10 cellular contexts compared by ENCODE assay signal in the genomic region with DNA sequence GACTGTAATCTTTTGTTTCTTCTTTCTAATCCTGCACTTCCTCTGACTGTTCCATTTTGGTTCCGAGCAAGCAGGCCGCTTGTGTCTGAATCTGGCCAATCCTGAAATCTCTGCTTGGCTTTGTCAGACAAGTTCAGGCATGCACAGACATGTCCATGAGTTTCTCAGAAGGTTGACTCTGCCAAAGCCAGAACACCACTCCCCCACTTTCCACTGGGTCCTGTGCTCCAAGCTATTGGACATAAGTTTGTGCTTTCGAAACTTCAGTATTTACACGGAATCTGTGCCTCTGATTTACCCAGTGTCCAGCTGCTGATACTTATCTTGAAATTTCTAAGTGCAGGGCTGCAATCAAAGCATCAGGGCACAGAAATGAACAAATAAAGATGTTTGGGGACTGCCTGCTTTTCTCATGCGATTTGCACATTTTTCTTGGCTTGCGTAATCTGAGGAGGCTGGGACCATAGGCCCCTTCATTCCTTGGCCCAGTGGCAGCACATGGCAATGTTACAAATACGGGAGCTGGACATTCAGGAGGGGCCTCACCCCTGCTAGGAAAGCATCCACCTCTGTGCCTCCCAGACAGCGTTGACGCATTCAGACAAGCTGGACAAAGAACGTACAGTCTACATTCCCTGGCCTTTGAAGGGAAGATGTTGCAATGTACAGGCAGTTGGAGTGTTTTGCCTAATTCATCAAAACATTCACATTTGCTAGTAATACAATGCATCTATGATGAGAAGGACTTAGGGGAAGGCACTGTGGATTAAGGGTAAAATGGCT.
A peak's percentile ranks its signal among the peaks of the same experiment; 100 is the strongest.
DNase-seq lines count a peak whose midpoint lies in the region; ATAC-seq, FAIRE-seq and TF ChIP-seq lines count a peak whose summit lies in the region.
"Had no signal": no experiment of that assay in that cellular context is flagged by ENCODE, and none has a peak within 500 bp of the region (broad histone marks: within the 10 kb centered on the region; RNA-seq: fewer than 3 reads in every experiment).

No MANE protein-coding gene starts in this region.

- H3K4me3 ChIP-seq in H1 (ENCODE audit: extremely low read depth in 1 of 4, insufficient read depth in 2 of 4, low read depth in 3 of 4, low read length in 4 of 4) (no peak overlapping the region), mesodermal cell (ENCODE audit: extremely low read depth, insufficient read depth, low read length, poor library complexity, severe bottlenecking) (no peak overlapping the region)

- H3K36me3 Mint-ChIP-seq in activated T-helper 2 cell treated with anti-CD3 and anti-CD28 coated beads, Interferon-gamma antibody, Interleukin-2, Interleukin-4, amounts not matched to agents 10 μg/mL and 5 μg/mL and 100 μg/mL, durations not matched to agents 14 hours and 24 hours and 36 hours (ENCODE audit: low read depth), result no peaks in the 10 kb centered on the region

- no peaks in the 10 kb centered on the region for H3K79me2 ChIP-seq in H1 (ENCODE audit: control insufficient read depth in 1 of 2, insufficient read depth in 2 of 2, low read length in 2 of 2)

- peak overlapping the region; percentile 77 for H4K91ac ChIP-seq in H1 (replicated peaks; ENCODE audit: insufficient read length, low read length)

- peak overlapping the region; percentile 94 for H2BK120ac ChIP-seq in H1 (replicated peaks; ENCODE audit: low read depth, low read length)

- peak overlapping the region; percentile 82; the same call in 1 of the 2 replicates for H2BK5ac ChIP-seq in H1 (ENCODE audit: low read depth, low read length)

- POLR2A ChIA-PET in H1 (lab: Charles Lee; ENCODE audit: partially characterized antibody), result no interaction called here

- ATAC-seq in Right ventricle myocardium inferior, result peak; percentile 97

- no peak overlapping the region for H3K23ac ChIP-seq in H1 (ENCODE audit: insufficient read length)

- no peak overlapping the region for H3K4me3 Mint-ChIP-seq in activated T-helper 2 cell treated with anti-CD3 and anti-CD28 coated beads, Interferon-gamma antibody, Interleukin-2, Interleukin-4, amounts not matched to agents 10 μg/mL and 5 μg/mL and 100 μg/mL, durations not matched to agents 14 hours and 24 hours and 36 hours (ENCODE audit: low read depth)

- TF ChIP-seq RAD21 in H1 (IDR thresholded peaks at IDR 0.05 in 1 of 2, conservative IDR thresholded peaks at IDR 0.05 in 1 of 2; ENCODE audit: low read depth in 2 of 2, low read length in 2 of 2), result no peak

- 0 out of 2 replicates have a peak overlapping the region, but pooled peaks have one; percentile 49 for H2AK5ac ChIP-seq in H1 (ENCODE audit: low read depth, low read length)

- TF ChIP-seq CTCF in H1 (IDR thresholded peaks at IDR 0.05; ENCODE audit: control extremely low read depth in 1 of 3, insufficient read depth in 1 of 3, low read depth in 1 of 3, low read length in 3 of 3), result no peak

- no peak for TF ChIP-seq POLR2A in H1 (IDR thresholded peaks at IDR 0.05; ENCODE audit: control extremely low read depth in 1 of 2, low read depth in 2 of 2, low read length in 2 of 2)

- peak overlapping the region; percentile 74; the same call in 1 of the 2 replicates for H2AFZ ChIP-seq in H1 (ENCODE audit: low read length)

- H3K4me1 ChIP-seq in H1 (replicated peaks in 1 of 4; ENCODE audit: control insufficient read depth in 3 of 4, insufficient read depth in 4 of 4, low read length in 3 of 4) (peaks cover 0 to 2% (median 0%) of the 10 kb centered on the region in 4 experiments; a peak in 1 of 7 replicates), mesodermal cell (ENCODE audit: control insufficient read depth, insufficient read depth, low read length, poor library complexity, severe bottlenecking) (peaks cover 12% of the 10 kb centered on the region)

- H3K18ac ChIP-seq in H1 (ENCODE audit: extremely low read depth, low read length), result no peak overlapping the region

- no peaks in the 10 kb centered on the region for H4K20me1 ChIP-seq in H1 (replicated peaks in 1 of 2; ENCODE audit: control insufficient read depth in 1 of 2, insufficient read depth in 2 of 2, low read length in 2 of 2)

- H3K27ac ChIP-seq in H1 (ENCODE audit: low read depth, low read length) (0 out of 2 replicates have a peak overlapping the region, but pooled peaks have one; percentile 1), mesodermal cell (ENCODE audit: low read depth, low read length, severe bottlenecking) (peak overlapping the region; percentile 97)

- H4K5ac ChIP-seq in H1 (ENCODE audit: insufficient read length, low read depth, low read length), result no peak overlapping the region

- no peak for FAIRE-seq in H1 (lab: Jason Lieb, UNC)
- FAIRE-seq: G401.6 had no signal

- H3K27me3 ChIP-seq in H1 (replicated peaks in 1 of 4; ENCODE audit: control insufficient read depth in 3 of 4, extremely low read depth in 1 of 4, insufficient read depth in 3 of 4, low read length in 3 of 4), result no peaks in the 10 kb centered on the region

- peak overlapping the region; percentile 55 for H2BK12ac ChIP-seq in H1 (ENCODE audit: low read depth, low read length)

- peak overlapping the region; percentile 61 for H3K4ac ChIP-seq in H1 (replicated peaks; ENCODE audit: insufficient read length, low read depth, low read length)

- WGBS in H1 (ENCODE audit: extremely low coverage in 1 of 2, insufficient coverage in 1 of 2, insufficient read length in 1 of 2, insufficient replicate concordance in 2 of 2, low coverage in 1 of 2, low lambda C conversion rate in 2 of 2, missing lambda C conversion rate in 1 of 2), 2 experiments, result 90% methylated on average over 10 of the region's 10 CpGs; no CpG with 5 or more reads in 1 of the 2 experiments
- WGBS in mesodermal cell (ENCODE audit: insufficient coverage in 2 of 2), 2 experiments, result 85 to 88% methylated on average over 7 to 8 of the region's 10 CpGs

- H3K36me3 ChIP-seq in H1 (ENCODE audit: control insufficient read depth in 2 of 4, insufficient read depth in 4 of 4, low read length in 3 of 4) (no peaks in the 10 kb centered on the region), mesodermal cell (ENCODE audit: control insufficient read depth, insufficient read depth, low read length) (no peaks in the 10 kb centered on the region)

- no peak overlapping the region for H3K9ac ChIP-seq in H1 (replicated peaks in 1 of 4; ENCODE audit: extremely low read depth in 1 of 4, low read depth in 3 of 4, low read length in 3 of 4)

- no peak overlapping the region for H3K27ac Mint-ChIP-seq in activated T-helper 2 cell treated with anti-CD3 and anti-CD28 coated beads, Interferon-gamma antibody, Interleukin-2, Interleukin-4, amounts not matched to agents 10 μg/mL and 5 μg/mL and 100 μg/mL, durations not matched to agents 14 hours and 24 hours and 36 hours

- H3K9me3 ChIP-seq in H1 (ENCODE audit: insufficient read depth in 2 of 2, low read depth in 1 of 2, low read length in 1 of 2) (no peaks in the 10 kb centered on the region), mesodermal cell (ENCODE audit: control insufficient read depth, low read length) (no peaks in the 10 kb centered on the region)

- no peaks in the 10 kb centered on the region for H3K79me1 ChIP-seq in H1 (ENCODE audit: low read depth, low read length)

- H3K23me2 ChIP-seq in H1 (ENCODE audit: low read depth, low read length), result no peaks in the 10 kb centered on the region

- H2BK20ac ChIP-seq in H1 (ENCODE audit: low read length), result peak overlapping the region; percentile 24; the same call in 1 of the 2 replicates

- no peak for TF ChIP-seq EP300 in H1 (IDR thresholded peaks at IDR 0.05; ENCODE audit: borderline replicate concordance in 1 of 2, low read depth in 2 of 2, low read length in 2 of 2)

- DNase-seq in Right ventricle myocardium inferior (ENCODE audit: missing footprints) (peak; percentile 86), cardiac septum (ENCODE audit: low spot score) (no peak), H1 (ENCODE audit: low read depth in 1 of 2, low spot score in 2 of 2) (no peak), NCI-H1694 treated with DMSO at 0.1 percent for 48 hours (lab: John Stamatoyannopoulos, UW) (no peak), NCI-H1694 (lab: John Stamatoyannopoulos, UW) (no peak), C1 segment of cervical spinal cord (lab: John Stamatoyannopoulos, UW) (no peak)
- DNase-seq in activated T-helper 2 cell treated with anti-CD3 and anti-CD28 coated beads, Interferon-gamma antibody, Interleukin-2, Interleukin-4, amounts not matched to agents 10 μg/mL and 5 μg/mL and 100 μg/mL, durations not matched to agents 14 hours and 24 hours and 36 hours (ENCODE audit: low spot score), result no peak
- DNase-seq: NCI-H446 treated with DMSO at 0.1 percent for 48 hours had no signal

- no peak overlapping the region for H2BK15ac ChIP-seq in H1 (ENCODE audit: low read length)

- peaks cover 5% of the 10 kb centered on the region for H3K9me3 Mint-ChIP-seq in activated T-helper 2 cell treated with anti-CD3 and anti-CD28 coated beads, Interferon-gamma antibody, Interleukin-2, Interleukin-4, amounts not matched to agents 10 μg/mL and 5 μg/mL and 100 μg/mL, durations not matched to agents 14 hours and 24 hours and 36 hours

- H3K56ac ChIP-seq in H1 (replicated peaks; ENCODE audit: insufficient read length, low read depth, low read length), result no peak overlapping the region

- H3K4me1 Mint-ChIP-seq in activated T-helper 2 cell treated with anti-CD3 and anti-CD28 coated beads, Interferon-gamma antibody, Interleukin-2, Interleukin-4, amounts not matched to agents 10 μg/mL and 5 μg/mL and 100 μg/mL, durations not matched to agents 14 hours and 24 hours and 36 hours (ENCODE audit: low read depth), result no peaks in the 10 kb centered on the region

- no peak overlapping the region for H3K14ac ChIP-seq in H1 (ENCODE audit: insufficient read length)

- intact Hi-C loops in Right ventricle myocardium inferior (cut with DNase I), result loop anchor here (2.0 to 5.0 kb wide), 2 partner anchors 20 to 143 kb away; no protein-coding TSS in a partner anchor
- intact Hi-C loops in cardiac septum (cut with DNase I), result loop anchor here (10.0 kb wide), 2 partner anchors 140 to 210 kb away; a partner anchor contains a TSS
- intact Hi-C loops in activated T-helper 2 cell treated with anti-CD3 and anti-CD28 coated beads, Interferon-gamma antibody, Interleukin-2, Interleukin-4, amounts not matched to agents 10 μg/mL and 5 μg/mL and 100 μg/mL, durations not matched to agents 14 hours and 24 hours and 36 hours (cut with micrococcal nuclease), result no loop called here

- no peak overlapping the region for H3K4me2 ChIP-seq in H1 (ENCODE audit: insufficient read depth in 1 of 2, low read depth in 2 of 2, low read length in 2 of 2)

- H4K8ac ChIP-seq in H1 (ENCODE audit: extremely low read depth, insufficient read depth, low read length), result peak overlapping the region; percentile 65; the same call in 1 of the 2 replicates

- no peaks in the 10 kb centered on the region for H3K27me3 Mint-ChIP-seq in activated T-helper 2 cell treated with anti-CD3 and anti-CD28 coated beads, Interferon-gamma antibody, Interleukin-2, Interleukin-4, amounts not matched to agents 10 μg/mL and 5 μg/mL and 100 μg/mL, durations not matched to agents 14 hours and 24 hours and 36 hours (ENCODE audit: low read depth)

- CTCF ChIA-PET in H1 (lab: Charles Lee; ENCODE audit: partially characterized antibody), result interaction anchor here (0.7 to 1.5 kb wide), 3 partner anchors 9 to 76 kb away, joined by 3 to 5 read pairs (median 4); no protein-coding TSS in a partner anchor

TF ChIP-seq in H1, 55 proteins besides CTCF, POLR2A, EP300 and RAD21:
- TF ChIP-seq SRF (IDR thresholded peaks at IDR 0.05; ENCODE audit: low read depth, low read length), result no peak
- TF ChIP-seq CEBPB (IDR thresholded peaks at IDR 0.05; ENCODE audit: low read depth, low read length), result peak; percentile 29; the same call in 1 of the 2 replicates
